In genomic region chr9:12856608-12857007, GRCh38 we compare ENCODE assay signal across 1 cellular context.
TF ChIP-seq lines count a peak whose summit lies in the region.

No MANE protein-coding gene starts in this region.

TF ChIP-seq in H1, 55 proteins besides CTCF, POLR2A, EP300 and RAD21 (continued from another document):
- TF ChIP-seq SP1 (IDR thresholded peaks at IDR 0.05; ENCODE audit: low read depth, low read length) (peak; percentile 76), GABPA (IDR thresholded peaks at IDR 0.05; ENCODE audit: borderline replicate concordance, insufficient read depth, low read length) (no peak), SP2 (IDR thresholded peaks at IDR 0.05; ENCODE audit: low read length) (no peak), CBX5 (IDR thresholded peaks at IDR 0.05; ENCODE audit: low read depth, low read length) (no peak), NRF1 (IDR thresholded peaks at IDR 0.05; ENCODE audit: low read depth, low read length) (no peak), SUZ12 (IDR thresholded peaks at IDR 0.05; ENCODE audit: low read length) (no peak), POU5F1 (IDR thresholded peaks at IDR 0.05; ENCODE audit: low read depth, low read length) (no peak), KDM1A (IDR thresholded peaks at IDR 0.05; ENCODE audit: borderline replicate concordance, low read length) (no peak), CBX8 (IDR thresholded peaks at IDR 0.05; ENCODE audit: borderline replicate concordance, low read depth, low read length) (no peak), SIN3A (conservative IDR thresholded peaks at IDR 0.05 in 1 of 2, IDR thresholded peaks at IDR 0.05 in 1 of 2; ENCODE audit: low read depth in 1 of 2, low read length in 2 of 2) (no peak), RFX5 (IDR thresholded peaks at IDR 0.05; ENCODE audit: borderline replicate concordance, low read depth, low read length) (no peak), BRCA1 (IDR thresholded peaks at IDR 0.05; ENCODE audit: low read depth, low read length) (no peak), CHD2 (IDR thresholded peaks at IDR 0.05; ENCODE audit: low read length) (no peak), BACH1 (IDR thresholded peaks at IDR 0.05; ENCODE audit: low read length) (no peak), POLR2AphosphoS5 (IDR thresholded peaks at IDR 0.05; ENCODE audit: low read depth, low read length) (no peak), SIX5 (IDR thresholded peaks at IDR 0.05; ENCODE audit: low read depth, low read length) (no peak), CHD7 (IDR thresholded peaks at IDR 0.05; ENCODE audit: insufficient replicate concordance, low read length) (peak; percentile 51), HDAC2 (IDR thresholded peaks at IDR 0.05; ENCODE audit: borderline replicate concordance in 1 of 2, low read depth in 2 of 2, low read length in 2 of 2) (0 out of 4 replicates have a peak, but pooled peaks of 1 of the 2 experiments have one; percentile 42), JUN (IDR thresholded peaks at IDR 0.05; ENCODE audit: low read depth, low read length) (no peak)
